In the genomic region with DNA sequence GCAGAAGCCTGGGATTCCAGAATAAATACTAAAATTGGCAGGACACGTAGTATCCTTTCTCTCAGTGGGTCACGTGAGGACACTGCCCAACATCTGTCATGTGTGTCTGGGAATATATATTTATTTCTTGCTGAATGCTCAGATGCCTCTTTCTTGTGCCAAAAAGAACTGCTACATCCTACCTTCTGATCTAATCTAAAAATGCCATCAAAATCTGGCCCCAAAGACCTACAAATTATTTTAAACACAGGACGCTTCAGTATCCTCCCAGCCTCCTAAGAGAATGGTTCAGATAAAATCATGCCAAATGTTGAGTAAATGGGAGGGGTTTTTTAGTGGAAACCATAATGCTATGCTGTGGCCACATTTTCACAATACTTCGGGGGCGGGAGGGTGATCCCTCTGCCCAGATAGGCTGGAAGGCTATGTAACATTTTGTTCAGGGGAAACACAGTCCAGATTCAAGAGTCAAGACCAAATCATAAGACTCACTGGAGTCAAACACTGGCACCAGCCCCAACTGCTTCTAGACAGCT, we compare ENCODE assay signal across 8 cellular contexts. TPM values are rescaled to one million over a fixed set of nuclear protein-coding genes. Genes with fewer than 3 reads are reported as not detected.
DNase-seq lines count a peak whose midpoint lies in the region; ATAC-seq and TF ChIP-seq lines count a peak whose summit lies in the region.

No MANE protein-coding gene starts in this region.

- H3K4me1 ChIP-seq in A673 (ENCODE audit: insufficient read depth, low read length, poor library complexity, severe bottlenecking), result peaks cover 59% of the 10 kb centered on the region

- peak overlapping the region; percentile 22 for H3K27ac ChIP-seq in A673 (ENCODE audit: low read depth, low read length, poor library complexity, severe bottlenecking)
- H3K27ac ChIP-seq in cingulate gyrus (ENCODE audit: low read depth, low read length), result peak overlapping the region; percentile 69

- H3K27me3 ChIP-seq in A673 (replicated peaks; ENCODE audit: insufficient read depth, low read depth, low read length, poor library complexity), result no peaks in the 10 kb centered on the region

- no peak for DNase-seq in A673 (ENCODE audit: low spot score)
- peak; percentile 39 for DNase-seq in MV-4-11 (lab: John Stamatoyannopoulos, UW)
- no peak for DNase-seq in naive B cell
- no peak for DNase-seq in progenitor cell of endocrine pancreas (ENCODE audit: low spot score, unreplicated experiment)
- DNase-seq in AML-193 (lab: John Stamatoyannopoulos, UW), result no peak

- H3K27me3 Mint-ChIP-seq in naive B cell (no peaks in the 10 kb centered on the region), progenitor cell of endocrine pancreas (no peaks in the 10 kb centered on the region)

- no TSS peak for BruUV-seq in A673 (replicated peaks; lab: Mats Ljungman, UMichigan)

- H3K4me3 Mint-ChIP-seq in naive B cell, result no peak overlapping the region
- no peak overlapping the region for H3K4me3 Mint-ChIP-seq in progenitor cell of endocrine pancreas (ENCODE audit: low read depth)

- no peaks in the 10 kb centered on the region for H3K9me3 Mint-ChIP-seq in naive B cell
- no peaks in the 10 kb centered on the region for H3K9me3 Mint-ChIP-seq in progenitor cell of endocrine pancreas (ENCODE audit: low read depth)

- H3K27ac Mint-ChIP-seq in naive B cell (peak overlapping the region in 4 of 6 donors; percentile 41 to 75 (median 60)), progenitor cell of endocrine pancreas (no peak overlapping the region)

- no peak overlapping the region for H3K4me3 ChIP-seq in A673 (ENCODE audit: low read depth, low read length, poor library complexity, severe bottlenecking)

- H3K4me1 Mint-ChIP-seq in naive B cell (peaks cover 7 to 20% (median 8%) of the 10 kb centered on the region in 3 donors), progenitor cell of endocrine pancreas (ENCODE audit: low read depth) (peaks cover 6% of the 10 kb centered on the region)

- H3K36me3 ChIP-seq in A673 (ENCODE audit: insufficient read depth, low read length, poor library complexity, severe bottlenecking), result peaks cover 11% of the 10 kb centered on the region

- no peak for ATAC-seq in naive B cell (ENCODE audit: low read depth in 2 of 2)
- no peak for ATAC-seq in GM19395 (IDR thresholded peaks at IDR 0.05; ENCODE audit: unreplicated experiment)
- no peak for ATAC-seq in HG03354 (IDR thresholded peaks at IDR 0.05; ENCODE audit: poor library complexity, severe bottlenecking, unreplicated experiment)

- POLR2A ChIA-PET in A673 (lab: Charles Lee; ENCODE audit: low non-redundant PET), result no interaction called here

- TF ChIP-seq CTCF in A673 (conservative IDR thresholded peaks at IDR 0.05; ENCODE audit: low read depth, low read length) (no peak), progenitor cell of endocrine pancreas (IDR thresholded peaks at IDR 0.05; ENCODE audit: unreplicated experiment) (no peak)

- no peaks in the 10 kb centered on the region for H3K9me3 ChIP-seq in A673 (ENCODE audit: low read depth, low read length, poor library complexity, severe bottlenecking)

- intact Hi-C loops in A673 (cut with micrococcal nuclease; ENCODE audit: unreplicated experiment), result no loop called here

- CTCF ChIA-PET in A673 (lab: Charles Lee), result no interaction called here

- H3K36me3 Mint-ChIP-seq in naive B cell (peaks cover 9 to 25% of the 10 kb centered on the region in 2 donors), progenitor cell of endocrine pancreas (ENCODE audit: insufficient read depth) (peaks cover 5% of the 10 kb centered on the region)

RNA-seq across cellular contexts. Expression of a gene that starts 22.9 kb away (rescaled TPM):
- total RNA-seq in A673 (2021) (19.7 and 28.9 TPM in 2 replicates), progenitor cell of endocrine pancreas (0.27 TPM in 1 of 2 replicates, not detected in the other)
- under 1 TPM in 2 of 6 donors, not detected in 4; 0.12 to 0.13 TPM for polyA plus RNA-seq in naive B cell (ENCODE audit: low read depth in 6 of 6)

RNA-seq across cellular contexts. Expression of a gene that starts 52.7 kb away (rescaled TPM):
- total RNA-seq in A673 (2021) (81.5 and 98.7 TPM in 2 replicates), progenitor cell of endocrine pancreas (22.8 and 27.5 TPM in 2 replicates)
- polyA plus RNA-seq in naive B cell (ENCODE audit: low read depth in 6 of 6), result not detected

RNA-seq across cellular contexts. Expression of a gene that starts 56.1 kb away (rescaled TPM):
- total RNA-seq in A673 (2021) (120 and 125 TPM in 2 replicates), progenitor cell of endocrine pancreas (51.6 and 54.9 TPM in 2 replicates)
- polyA plus RNA-seq in naive B cell (ENCODE audit: low read depth in 6 of 6), result 10 to 100 TPM in 1 of 6 donors, 1 to 10 TPM in 5; 1.6 to 12.9 (median 4.4) TPM

Comparison
In these comparisons a context has a peak if more than half of its experiments do, and no peak if none do; other contexts are left out.
1. RNA of a gene that starts 22.9 kb away (total RNA-seq): 19.7 to 28.9 TPM in A673; 0.27 TPM in progenitor cell of endocrine pancreas; every median in the first group is over 10 times any median in the second.